Comparison of ENCODE assay signal across 31 cellular contexts in the genomic region with DNA sequence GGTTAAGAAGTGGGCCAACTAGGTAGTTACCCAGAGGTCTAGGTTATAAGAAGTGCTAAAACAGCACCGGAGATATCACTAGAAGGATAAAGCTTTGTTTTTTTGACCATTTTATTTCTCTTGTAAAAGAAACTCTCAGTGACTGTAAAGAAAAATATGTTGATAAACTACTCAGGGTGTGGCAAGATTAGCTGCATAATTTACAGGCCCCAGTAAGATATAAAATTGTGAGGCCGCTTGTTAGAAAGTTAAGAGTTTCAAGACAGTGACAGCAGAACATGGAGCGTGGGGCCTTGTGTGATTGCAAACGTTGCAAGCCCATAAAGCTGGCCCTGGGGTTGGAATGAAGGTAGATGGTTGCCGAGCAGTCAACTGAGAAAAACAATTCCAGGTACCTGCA.
DNase-seq lines count a peak whose midpoint lies in the region; ATAC-seq and TF ChIP-seq lines count a peak whose summit lies in the region.
"Had no signal": no experiment of that assay in that cellular context is flagged by ENCODE, and none has a peak within 500 bp of the region (broad histone marks: within the 10 kb centered on the region; RNA-seq: fewer than 3 reads in every experiment).

No MANE protein-coding gene starts in this region.

- H3K36me3 ChIP-seq in mucosa of descending colon (ENCODE audit: low read depth): no peaks in the 10 kb centered on the region
- H3K36me3 ChIP-seq: BE2C; BLaER1; BLaER1 treated with 17β-estradiol and CSF1 and Interleukin-3, amounts not matched to agents 10 nM and 100 nM had no signal

- intact Hi-C loops in left colon (cut with DNase I, micrococcal nuclease): no loop called here
- intact Hi-C loops in mucosa of descending colon (cut with DNase I, micrococcal nuclease): no loop called here

- H3K9me3 ChIP-seq in mucosa of descending colon: no peaks in the 10 kb centered on the region
- H3K9me3 ChIP-seq: A549; BE2C; BLaER1; BLaER1 treated with 17β-estradiol and CSF1 and Interleukin-3, amounts not matched to agents 10 nM and 100 nM; Caco-2 had no signal

- peak; percentile 33 for DNase-seq in NCI-H226
- DNase-seq in left colon: no peak
- peak in 1 of 3 donors; percentile 11 for DNase-seq in mucosa of descending colon
- no peak for DNase-seq in omental fat pad (ENCODE audit: low spot score)
- DNase-seq in pons (ENCODE audit: low spot score): no peak
- DNase-seq in hypothalamus (lab: John Stamatoyannopoulos, UW): no peak
- DNase-seq in NCI-H524 (lab: John Stamatoyannopoulos, UW): no peak
- DNase-seq: 8988T; ACHN; AML-193; BE2C; C1 segment of cervical spinal cord; Caco-2; Calu3; CD4-positive, alpha-beta memory T cell; CD4-positive, alpha-beta T cell; CD4-positive, CD25-positive, alpha-beta regulatory T cell; CD8-positive, alpha-beta memory T cell; CD8-positive, alpha-beta T cell; COR-L47; DMS 273 treated with DMSO at 0.1 percent for 48 hours; DMS153; DMS53; DMS79; DMS79 treated with DMSO at 0.1 percent for 48 hours; DND-41; EL had no signal

- ATAC-seq in left colon: peak; percentile 73
- ATAC-seq in mucosa of descending colon: peak; percentile 52
- peak; percentile 43 for ATAC-seq in omental fat pad (ENCODE audit: low FRiP score)
- no peak for ATAC-seq in HG02870 (IDR thresholded peaks at IDR 0.05; ENCODE audit: unreplicated experiment)
- ATAC-seq: A549; CD8-positive, alpha-beta T cell had no signal

- H3K4me1 ChIP-seq in mucosa of descending colon (ENCODE audit: low read depth): no peaks in the 10 kb centered on the region
- H3K4me1 ChIP-seq: A549; BE2C; BLaER1; BLaER1 treated with 17β-estradiol and CSF1 and Interleukin-3, amounts not matched to agents 10 nM and 100 nM; Caco-2 had no signal

- H3K4me3 ChIP-seq in mucosa of descending colon: no peak overlapping the region
- H3K4me3 ChIP-seq: A549; BLaER1; BLaER1 treated with 17β-estradiol and CSF1 and Interleukin-3, amounts not matched to agents 10 nM and 100 nM had no signal

- TF ChIP-seq CTCF in mucosa of descending colon (IDR thresholded peaks at IDR 0.05) (no peak), omental fat pad (IDR thresholded peaks at IDR 0.05) (no peak)
